Comparison of ENCODE assay signal across 2 cellular contexts in genomic region chr7:101168412-101169049, GRCh38.
A peak's percentile ranks its signal among the peaks of the same experiment; 100 is the strongest.
TF ChIP-seq lines count a peak whose summit lies in the region.

No MANE protein-coding gene starts in this region.

TF ChIP-seq in HEK293, 187 proteins besides CTCF, POLR2A, EP300 and RAD21 (continues in another document):
- TF ChIP-seq IKZF3 (tag by site-specific recombination; IDR thresholded peaks at IDR 0.05) (0 out of 2 replicates have a peak, but pooled peaks have one; percentile 11), KLF9 (tag by site-specific recombination; IDR thresholded peaks at IDR 0.05; ENCODE audit: low read depth) (no peak), ZNF660 (tag by site-specific recombination; IDR thresholded peaks at IDR 0.05) (0 out of 2 replicates have a peak, but pooled peaks have one; percentile 21), HOXA7 (CRISPR knock-in tag; IDR thresholded peaks at IDR 0.05; ENCODE audit: borderline replicate concordance) (no peak), ZNF426 (tag by site-specific recombination; IDR thresholded peaks at IDR 0.05) (no peak), ZNF837 (tag by site-specific recombination; IDR thresholded peaks at IDR 0.05) (no peak), ZNF610 (tag by site-specific recombination; IDR thresholded peaks at IDR 0.05; ENCODE audit: borderline replicate concordance) (no peak), ZNF18 (tag by site-specific recombination; IDR thresholded peaks at IDR 0.05) (no peak), ZNF114 (tag by site-specific recombination; IDR thresholded peaks at IDR 0.05) (no peak), ZNF394 (tag by site-specific recombination; IDR thresholded peaks at IDR 0.05; ENCODE audit: borderline replicate concordance) (no peak), ZNF596 (tag by site-specific recombination; IDR thresholded peaks at IDR 0.05) (no peak), ZNF324 (tag by site-specific recombination; IDR thresholded peaks at IDR 0.05) (no peak), ZBTB21 (tag by site-specific recombination; IDR thresholded peaks at IDR 0.05) (no peak), ZNF843 (tag by site-specific recombination; IDR thresholded peaks at IDR 0.05) (no peak), ZNF561 (tag by site-specific recombination; IDR thresholded peaks at IDR 0.05; ENCODE audit: borderline replicate concordance) (no peak), ZNF621 (tag by site-specific recombination; IDR thresholded peaks at IDR 0.05) (no peak), ZNF521 (tag by site-specific recombination; IDR thresholded peaks at IDR 0.05) (no peak), ZNF645 (tag by site-specific recombination; IDR thresholded peaks at IDR 0.05) (no peak), SP2 (tag by site-specific recombination; IDR thresholded peaks at IDR 0.05) (no peak), BCL11A (tag by site-specific recombination; IDR thresholded peaks at IDR 0.05; ENCODE audit: low read depth) (no peak), ZNF366 (tag by site-specific recombination; conservative IDR thresholded peaks at IDR 0.05) (peak; percentile 45), ZFP37 (tag by site-specific recombination; IDR thresholded peaks at IDR 0.05) (no peak), ZNF48 (tag by site-specific recombination; IDR thresholded peaks at IDR 0.05) (no peak), ZFP41 (tag by site-specific recombination; IDR thresholded peaks at IDR 0.05; ENCODE audit: borderline replicate concordance) (no peak), ZBTB17 (tag by site-specific recombination; IDR thresholded peaks at IDR 0.05) (no peak), ZIC2 (tag by site-specific recombination; IDR thresholded peaks at IDR 0.05) (no peak), PRDM4 (tag by site-specific recombination; IDR thresholded peaks at IDR 0.05) (no peak)

TF ChIP-seq in endothelial cell of umbilical vein, 7 proteins besides CTCF, POLR2A, EP300 and RAD21:
- TF ChIP-seq POLR2AphosphoS5 (IDR thresholded peaks at IDR 0.05; ENCODE audit: insufficient read depth, low read depth, low read length) (no peak), FOS (IDR thresholded peaks at IDR 0.05; ENCODE audit: borderline replicate concordance, insufficient read depth, low read length) (peak; percentile 5), MYC (IDR thresholded peaks at IDR 0.05; ENCODE audit: low read depth, low read length) (no peak), JUN (IDR thresholded peaks at IDR 0.05; ENCODE audit: borderline replicate concordance, insufficient read depth, insufficient read length, low read depth) (no peak), EZH2 (IDR thresholded peaks at IDR 0.05; ENCODE audit: borderline replicate concordance, low read depth, low read length, severe bottlenecking) (no peak), GATA2 (IDR thresholded peaks at IDR 0.05; ENCODE audit: insufficient read depth, insufficient read length, low read depth, low read length) (no peak)
- TF ChIP-seq, protein P1, sequence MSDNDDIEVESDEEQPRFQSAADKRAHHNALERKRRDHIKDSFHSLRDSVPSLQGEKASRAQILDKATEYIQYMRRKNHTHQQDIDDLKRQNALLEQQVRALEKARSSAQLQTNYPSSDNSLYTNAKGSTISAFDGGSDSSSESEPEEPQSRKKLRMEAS (IDR thresholded peaks at IDR 0.05; ENCODE audit: insufficient read depth, insufficient read length), result no peak
